Comparison of ENCODE assay signal across 1 cellular context in the genomic region with DNA sequence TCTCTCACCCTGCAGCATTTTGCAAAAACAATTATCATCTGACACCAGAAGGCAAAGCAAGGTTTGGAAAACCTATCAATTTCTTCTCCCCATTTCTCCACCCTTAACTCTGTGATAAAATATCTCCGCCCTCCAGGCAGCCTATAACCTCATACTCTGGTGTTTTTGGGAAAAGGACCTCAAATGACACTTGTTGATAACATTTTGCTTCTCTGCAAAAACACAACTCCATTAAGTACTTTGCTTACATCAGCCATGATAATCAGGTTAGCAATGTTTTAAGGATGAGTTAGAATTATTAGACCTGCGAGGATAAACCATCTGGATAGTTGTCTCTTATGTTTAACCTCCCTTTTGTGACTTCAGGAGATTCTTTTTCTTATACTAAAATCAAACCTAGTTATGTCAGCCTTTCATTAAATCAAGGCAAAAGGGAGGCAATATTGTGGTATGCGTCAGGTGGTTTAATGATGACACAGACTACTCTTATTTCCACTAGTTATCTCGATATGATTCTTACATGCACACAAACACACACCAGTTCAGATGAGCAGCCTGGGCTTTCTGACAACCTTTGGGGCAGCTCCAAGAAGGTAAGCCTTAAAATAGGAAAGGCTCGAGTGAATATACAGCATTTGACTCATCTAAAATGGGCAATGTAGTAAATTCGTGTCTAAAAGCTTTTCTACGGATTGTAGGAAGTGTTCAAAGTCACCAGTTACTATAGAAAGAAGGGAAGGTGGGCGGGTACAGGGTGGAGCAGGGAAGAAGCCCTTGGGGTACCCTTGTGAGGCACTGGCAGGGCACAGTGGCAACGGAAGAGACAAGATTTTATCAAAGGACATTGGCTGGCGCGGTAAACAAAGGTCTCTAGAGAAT.
TF ChIP-seq lines count a peak whose summit lies in the region.

No MANE protein-coding gene starts in this region.

TF ChIP-seq in endothelial cell of umbilical vein, 7 proteins besides CTCF, POLR2A, EP300 and RAD21 (continued from another document):
- TF ChIP-seq FOS (IDR thresholded peaks at IDR 0.05; ENCODE audit: borderline replicate concordance, insufficient read depth, low read length) = no peak
- no peak for TF ChIP-seq MAX (IDR thresholded peaks at IDR 0.05; ENCODE audit: insufficient read depth, insufficient read length)
